In the genomic region with DNA sequence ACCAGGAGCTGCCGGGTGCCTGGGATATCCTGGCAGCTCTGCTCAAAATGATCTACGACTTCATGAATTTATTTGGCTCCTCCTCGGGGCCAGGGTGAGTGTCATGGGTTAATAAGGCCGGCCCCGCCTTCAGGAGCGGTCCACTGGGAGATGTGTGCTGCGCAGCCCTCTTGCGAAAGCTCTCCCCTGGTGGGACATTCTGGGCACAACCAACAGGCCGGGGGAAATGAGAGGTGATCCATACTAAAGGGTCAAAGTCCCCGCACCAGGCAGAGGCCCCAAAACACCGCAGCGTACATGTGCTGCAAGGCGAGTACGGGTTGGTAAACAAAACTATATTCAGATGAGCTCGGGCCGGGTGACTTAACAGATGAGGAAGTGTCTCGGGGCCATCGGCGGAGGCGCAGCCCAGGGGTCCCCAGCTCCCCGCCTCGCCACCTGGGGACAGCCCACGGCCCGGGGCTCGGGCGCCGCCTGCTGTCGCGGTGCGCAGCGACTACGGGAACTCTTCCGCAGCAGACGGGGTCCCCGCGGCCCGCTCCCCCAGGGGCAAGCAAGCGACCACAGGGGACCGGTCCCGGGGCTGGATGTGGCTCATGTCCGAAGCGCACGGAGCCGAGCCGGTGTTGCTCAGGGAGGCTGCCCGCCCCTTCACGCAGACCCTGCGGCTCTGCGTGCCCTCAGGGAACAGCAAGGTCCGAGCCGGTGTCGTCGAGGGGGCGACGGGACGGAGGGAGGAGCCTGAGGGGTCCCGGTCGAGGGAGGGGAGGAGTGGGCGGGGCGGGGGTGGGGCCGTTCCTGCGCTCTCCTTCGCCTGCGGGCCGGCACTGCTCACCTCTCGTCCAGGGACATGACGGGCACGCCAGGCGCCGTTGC, we compare ENCODE assay signal across 8 cellular contexts. TPM values are rescaled to one million over a fixed set of nuclear protein-coding genes. Genes with fewer than 3 reads are reported as not detected.
DNase-seq lines count a peak whose midpoint lies in the region; ATAC-seq and TF ChIP-seq lines count a peak whose summit lies in the region.

A gene with protein sequence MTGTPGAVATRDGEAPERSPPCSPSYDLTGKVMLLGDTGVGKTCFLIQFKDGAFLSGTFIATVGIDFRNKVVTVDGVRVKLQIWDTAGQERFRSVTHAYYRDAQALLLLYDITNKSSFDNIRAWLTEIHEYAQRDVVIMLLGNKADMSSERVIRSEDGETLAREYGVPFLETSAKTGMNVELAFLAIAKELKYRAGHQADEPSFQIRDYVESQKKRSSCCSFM (plus strand): TSS at position 834 of the 876 bp plus-strand sequence. CDS start 17 bp downstream, at position 851.

- H3K36me3 ChIP-seq in CD4-positive, CD25-positive, alpha-beta regulatory T cell (ENCODE audit: control insufficient read depth, insufficient read depth, low read length), result no peaks in the 10 kb centered on the region
- no peaks in the 10 kb centered on the region for H3K36me3 ChIP-seq in H7 (replicated peaks; ENCODE audit: control insufficient read depth, insufficient read depth, low read length)
- H3K36me3 ChIP-seq in RWPE2 (ENCODE audit: low read depth), result no peaks in the 10 kb centered on the region
- no peaks in the 10 kb centered on the region for H3K36me3 ChIP-seq in body of pancreas (replicated peaks in 1 of 2; ENCODE audit: insufficient read depth in 1 of 2, low read depth in 2 of 2)
- H3K36me3 ChIP-seq in right lobe of liver, result no peaks in the 10 kb centered on the region
- no peaks in the 10 kb centered on the region for H3K36me3 ChIP-seq in testis (ENCODE audit: low read depth, missing control alignments)

- intact Hi-C loops in body of pancreas (cut with DNase I) (no loop called here), right lobe of liver (cut with DNase I) (no loop called here), testis (cut with DNase I; ENCODE audit: low total_unique reads) (no loop called here)

- H3K4me3 ChIP-seq in CD4-positive, CD25-positive, alpha-beta regulatory T cell (ENCODE audit: low read depth, low read length), result peak within 1 kb of the TSS; percentile 90
- H3K4me3 ChIP-seq in H7 (ENCODE audit: insufficient read depth, low read depth, low read length) (peak within 1 kb of the TSS; percentile 67), RWPE2 (ENCODE audit: severe bottlenecking) (peak within 1 kb of the TSS; percentile 6), body of pancreas (no peak within 1 kb of the TSS), right lobe of liver (peak within 1 kb of the TSS; percentile 46 to 82 (median 66)), testis (peak within 1 kb of the TSS; percentile 2 to 30)

- 6 to 8% methylated on average over 7 to 41 of the region's 70 CpGs for WGBS in body of pancreas, 2 donors
- WGBS in right lobe of liver (ENCODE audit: insufficient coverage, low coverage, low lambda C conversion rate, missing lambda C conversion rate), result 0% methylated on average over 15 of the region's 70 CpGs
- WGBS in testis, 2 donors, result 9 to 15% methylated on average over 15 to 59 of the region's 70 CpGs

- H3K27me3 Mint-ChIP-seq in CD4-positive, CD25-positive, alpha-beta regulatory T cell, result no peaks in the 10 kb centered on the region

- peaks cover 0 to 2% (median 0%) of the 10 kb centered on the region in 7 donors for H3K9me3 Mint-ChIP-seq in CD4-positive, CD25-positive, alpha-beta regulatory T cell

- H3K4me1 ChIP-seq in CD4-positive, CD25-positive, alpha-beta regulatory T cell (ENCODE audit: control insufficient read depth, insufficient read depth, low read length, poor library complexity, severe bottlenecking), result peaks cover 54% of the 10 kb centered on the region
- H3K4me1 ChIP-seq in RWPE2 (ENCODE audit: insufficient read depth, poor library complexity, severe bottlenecking), result no peaks in the 10 kb centered on the region
- H3K4me1 ChIP-seq in body of pancreas, result peaks cover 19% of the 10 kb centered on the region
- peaks cover 0 to 20% (median 7%) of the 10 kb centered on the region in 4 donors for H3K4me1 ChIP-seq in right lobe of liver
- H3K4me1 ChIP-seq in testis, result peaks cover 12% of the 10 kb centered on the region

- peak within 1 kb of the TSS; percentile 94 to 98 (median 96) for H3K4me3 Mint-ChIP-seq in CD4-positive, CD25-positive, alpha-beta regulatory T cell

- DNase-seq in CD4-positive, CD25-positive, alpha-beta regulatory T cell, result peak; percentile 46 to 73 (median 52)
- DNase-seq in H7 (peak; percentile 97), RWPE2 (ENCODE audit: low spot score) (no peak), body of pancreas (peak; percentile 57 to 77 (median 73)), right lobe of liver (peak; percentile 88 to 96 (median 95)), testis (no peak), NCI-H2029 (lab: John Stamatoyannopoulos, UW) (no peak)

- peaks cover 7% of the 10 kb centered on the region for H3K36me3 Mint-ChIP-seq in CD4-positive, CD25-positive, alpha-beta regulatory T cell

- H3K27me3 ChIP-seq in CD4-positive, CD25-positive, alpha-beta regulatory T cell (ENCODE audit: control insufficient read depth, insufficient read depth, low read length), result no peaks in the 10 kb centered on the region
- peaks cover 22% of the 10 kb centered on the region for H3K27me3 ChIP-seq in H7 (ENCODE audit: control insufficient read depth, insufficient read depth, low read length)
- peaks cover 38% of the 10 kb centered on the region for H3K27me3 ChIP-seq in RWPE2 (ENCODE audit: insufficient read depth, poor library complexity, severe bottlenecking)
- H3K27me3 ChIP-seq in body of pancreas, result peaks cover 0 to 7% of the 10 kb centered on the region in 2 donors
- no peaks in the 10 kb centered on the region for H3K27me3 ChIP-seq in right lobe of liver
- H3K27me3 ChIP-seq in testis, result no peaks in the 10 kb centered on the region

- H3K27ac Mint-ChIP-seq in CD4-positive, CD25-positive, alpha-beta regulatory T cell, result peak within 1 kb of the TSS; percentile 90 to 99 (median 96)

- TF ChIP-seq POLR2A in body of pancreas (IDR thresholded peaks at IDR 0.05), result peak in 2 of 3 donors; percentile 28 to 32
- TF ChIP-seq POLR2A in right lobe of liver (IDR thresholded peaks at IDR 0.05), result peak; percentile 79
- TF ChIP-seq POLR2A in testis (IDR thresholded peaks at IDR 0.05), result no peak

- ATAC-seq in CD4-positive, CD25-positive, alpha-beta regulatory T cell (ENCODE audit: low read depth in 2 of 2), result peak; percentile 38 to 43
- peak; percentile 12; the same call in 2 of the 3 replicates for ATAC-seq in RWPE2 (ENCODE audit: low read depth)
- ATAC-seq in body of pancreas, result peak; percentile 83
- peak; percentile 85 to 90 (median 86) for ATAC-seq in right lobe of liver
- ATAC-seq in GM19452 (IDR thresholded peaks at IDR 0.05; ENCODE audit: unreplicated experiment), result no peak

- TF ChIP-seq CTCF in RWPE2 (IDR thresholded peaks at IDR 0.05; ENCODE audit: poor library complexity, severe bottlenecking), result no peak
- TF ChIP-seq CTCF in body of pancreas (IDR thresholded peaks at IDR 0.05), result peak in 4 of 7 experiments; percentile 3 to 47 (median 34)
- peak; percentile 30 to 45 (median 34) for TF ChIP-seq CTCF in right lobe of liver (IDR thresholded peaks at IDR 0.05)
- peak in 1 of 3 experiments; percentile 33 for TF ChIP-seq CTCF in testis (IDR thresholded peaks at IDR 0.05)

- H3K4me1 Mint-ChIP-seq in CD4-positive, CD25-positive, alpha-beta regulatory T cell, result peaks cover 8 to 61% (median 33%) of the 10 kb centered on the region in 4 donors

- H3K27ac ChIP-seq in CD4-positive, CD25-positive, alpha-beta regulatory T cell (ENCODE audit: insufficient read depth, low read length, poor library complexity, severe bottlenecking), result peak within 1 kb of the TSS; percentile 78
- no peak within 1 kb of the TSS for H3K27ac ChIP-seq in RWPE2 (ENCODE audit: poor library complexity, severe bottlenecking)
- peak within 1 kb of the TSS; percentile 0 to 78 (median 48) for H3K27ac ChIP-seq in body of pancreas
- H3K27ac ChIP-seq in right lobe of liver, result peak within 1 kb of the TSS; percentile 81 to 89 (median 88)
- H3K27ac ChIP-seq in testis, result no peak within 1 kb of the TSS

- no peaks in the 10 kb centered on the region for H3K9me3 ChIP-seq in CD4-positive, CD25-positive, alpha-beta regulatory T cell (ENCODE audit: control insufficient read depth in 2 of 2, low read length in 2 of 2)
- H3K9me3 ChIP-seq in RWPE2 (ENCODE audit: severe bottlenecking) (no peaks in the 10 kb centered on the region), body of pancreas (no peaks in the 10 kb centered on the region), right lobe of liver (no peaks in the 10 kb centered on the region), testis (no peaks in the 10 kb centered on the region)

RNA-seq across cellular contexts. Expression of the gene that starts here (rescaled TPM):
- total RNA-seq in CD4-positive, CD25-positive, alpha-beta regulatory T cell, result 85.5 TPM
- polyA plus RNA-seq in CD4-positive, CD25-positive, alpha-beta regulatory T cell, result 100 to 1,000 TPM in 2 of 4 donors, 10 to 100 TPM in 2; 75.6 to 159 (median 104) TPM
- total RNA-seq in H7 (2014; rRNA removed; shearing (Covaris generic)), result 2.5 and 3.5 TPM in 2 replicates
- total RNA-seq in body of pancreas (under 1 TPM; 0.66 to 0.78 TPM), right lobe of liver (10 to 100 TPM in 3 of 6 experiments, 1 to 10 TPM in 3; 5.0 to 14.4 (median 9.0) TPM), testis (under 1 TPM; 0.81 to 0.94 TPM)
- 1.9 TPM for polyA plus RNA-seq in testis (ENCODE audit: insufficient read depth, low read depth, low replicate concordance)

Comparison
In these comparisons a context has a peak if more than half of its experiments do, and no peak if none do; other contexts are left out.
1. RNA of the gene that starts here (polyA plus RNA-seq): 75.6 to 159 TPM in CD4-positive, CD25-positive, alpha-beta regulatory T cell; 1.9 TPM in testis (single experiment); every median in the first group is over 10 times any median in the second.
2. Peak in DNase-seq, ATAC-seq and H3K27ac ChIP-seq in body of pancreas; RNA of the gene not detected or under 1 TPM.
3. DNase-seq: peak in CD4-positive, CD25-positive, alpha-beta regulatory T cell (3 of 3), H7 (single experiment) and right lobe of liver (3 of 3); none in RWPE2 (single experiment), testis (single experiment) and NCI-H2029 (single experiment).
4. H3K27ac ChIP-seq: peak in CD4-positive, CD25-positive, alpha-beta regulatory T cell (single experiment) and right lobe of liver (3 of 3); none in RWPE2 (single experiment) and testis (0 of 2).
5. H3K4me3 ChIP-seq: peak in CD4-positive, CD25-positive, alpha-beta regulatory T cell (single experiment), H7 (single experiment), RWPE2 (single experiment), right lobe of liver (3 of 3) and testis (2 of 2); none in body of pancreas (0 of 2).